In genomic region chr2:224585205-224586088, GRCh38 we compare ENCODE assay signal across 8 cellular contexts. TPM values are rescaled to one million over a fixed set of nuclear protein-coding genes. Genes with fewer than 3 reads are reported as not detected.
DNase-seq lines count a peak whose midpoint lies in the region; ATAC-seq and TF ChIP-seq lines count a peak whose summit lies in the region.

CUL3 (minus strand) TSS chr2:224585363; CDS start chr2:224585009, 354 bp downstream.

- peak; percentile 94 to 97 for DNase-seq in AML-193 (lab: John Stamatoyannopoulos, UW)
- peak; percentile 96 for DNase-seq in NCI-H510A treated with DMSO at 0.1 percent for 48 hours (lab: John Stamatoyannopoulos, UW)
- peak; percentile 99 to 100 for DNase-seq in activated CD4-positive, alpha-beta T cell treated with anti-CD3 and anti-CD28 coated beads for 24 hours (ENCODE audit: low read depth in 2 of 2)
- DNase-seq in chondrocyte (ENCODE audit: low spot score) = peak; percentile 99
- peak; percentile 96 for DNase-seq in kidney glomerular epithelial cell (lab: John Stamatoyannopoulos, UW)
- peak; percentile 99 to 100 for DNase-seq in stimulated activated CD4-positive, alpha-beta T cell treated with anti-CD3 and anti-CD28 coated beads, Interleukin-1b, Interleukin-23, amount 100 ng/mL, for 1 hour (ENCODE audit: low read depth in 2 of 2)

- peak; percentile 62 for TF ChIP-seq POLR2A in GM19193 (IDR thresholded peaks at IDR 0.05; ENCODE audit: extremely low read depth, insufficient read depth, insufficient read length)

- H3K27ac Mint-ChIP-seq in chondrocyte (ENCODE audit: unreplicated experiment) = peak within 1 kb of the TSS; percentile 97

- no peak for TF ChIP-seq CTCF in chondrocyte (IDR thresholded peaks at IDR 0.05)

- no peaks in the 10 kb centered on the region for H3K9me3 Mint-ChIP-seq in chondrocyte (ENCODE audit: low read depth)

- no peaks in the 10 kb centered on the region for H3K27me3 Mint-ChIP-seq in chondrocyte (ENCODE audit: low read depth)

- H3K36me3 Mint-ChIP-seq in chondrocyte (ENCODE audit: low read depth) = peaks cover 2% of the 10 kb centered on the region

- peak within 1 kb of the TSS; percentile 96 for H3K4me3 Mint-ChIP-seq in chondrocyte (ENCODE audit: unreplicated experiment)

- H3K4me1 Mint-ChIP-seq in chondrocyte (ENCODE audit: low read depth) = peaks cover 32% of the 10 kb centered on the region

- peak; percentile 81 for ATAC-seq in HG03439 (IDR thresholded peaks at IDR 0.05; ENCODE audit: unreplicated experiment)

RNA-seq across cellular contexts. Expression of gene CUL3, which starts in this region (rescaled TPM):
- 65.6 to 75.1 TPM (median 70.6 TPM) in 3 replicates for total RNA-seq in chondrocyte

Comparison
In these comparisons a context has a peak if more than half of its experiments do, and no peak if none do; other contexts are left out.
1. Peak in every context shown above with its lines: DNase-seq and ATAC-seq.